8 cellular contexts compared by ENCODE assay signal in genomic region chr13:49098198-49098597, GRCh38.
A peak's percentile ranks its signal among the peaks of the same experiment; 100 is the strongest.
DNase-seq lines count a peak whose midpoint lies in the region; ATAC-seq, FAIRE-seq and TF ChIP-seq lines count a peak whose summit lies in the region.

No MANE protein-coding gene starts in this region.

- H3K27me3 ChIP-seq in cardiac muscle cell (no peaks in the 10 kb centered on the region), small intestine (ENCODE audit: control insufficient read depth in 2 of 2, insufficient read depth in 2 of 2, low read length in 2 of 2) (no peaks in the 10 kb centered on the region)

- no peaks in the 10 kb centered on the region for H3K36me3 ChIP-seq in cardiac muscle cell
- H3K36me3 ChIP-seq in small intestine (ENCODE audit: control insufficient read depth in 2 of 2, insufficient read depth in 2 of 2, low read length in 2 of 2): no peaks in the 10 kb centered on the region

- H3K4me1 ChIP-seq in cardiac muscle cell (ENCODE audit: low read depth) (peaks cover 13% of the 10 kb centered on the region), small intestine (ENCODE audit: control insufficient read depth in 2 of 2, insufficient read depth in 1 of 2, low read depth in 1 of 2, low read length in 1 of 2) (no peaks in the 10 kb centered on the region)

- no peaks in the 10 kb centered on the region for H3K27me3 Mint-ChIP-seq in endothelial cell (ENCODE audit: unreplicated experiment)

- H3K4me1 Mint-ChIP-seq in endothelial cell (ENCODE audit: unreplicated experiment): peaks cover 3% of the 10 kb centered on the region

- ATAC-seq in HG02610 (IDR thresholded peaks at IDR 0.05; ENCODE audit: unreplicated experiment) (no peak), GM21390 (IDR thresholded peaks at IDR 0.05; ENCODE audit: unreplicated experiment) (no peak)

- no peaks in the 10 kb centered on the region for H3K36me3 Mint-ChIP-seq in endothelial cell (ENCODE audit: low read depth, unreplicated experiment)

- no peaks in the 10 kb centered on the region for H3K9me3 Mint-ChIP-seq in endothelial cell (ENCODE audit: unreplicated experiment)

- DNase-seq in GM19239 (ENCODE audit: insufficient read length, low spot score): no peak
- DNase-seq in cardiac muscle cell (ENCODE audit: low read depth in 1 of 2, low spot score in 1 of 2): peak in 1 of 2 donors; percentile 94
- DNase-seq in small intestine: peak; percentile 72
- no peak for DNase-seq in endothelial cell (ENCODE audit: low spot score)
- no peak for DNase-seq in activated CD4-positive, CD25-positive, alpha-beta regulatory T cell (lab: John Stamatoyannopoulos, UW)

- FAIRE-seq in GM19239 (lab: Jason Lieb, UNC) (peak; percentile 49), small intestine (lab: Jason Lieb, UNC) (peak; percentile 81)

- TF ChIP-seq CTCF in VCaP (conservative IDR thresholded peaks at IDR 0.05) (no peak), cardiac muscle cell (IDR thresholded peaks at IDR 0.05; ENCODE audit: low read depth, low read length) (no peak), endothelial cell (IDR thresholded peaks at IDR 0.05; ENCODE audit: unreplicated experiment) (no peak)

- H3K27ac Mint-ChIP-seq in endothelial cell (ENCODE audit: unreplicated experiment): no peak overlapping the region

- no peak overlapping the region for H3K4me3 Mint-ChIP-seq in endothelial cell (ENCODE audit: unreplicated experiment)

- H3K9me3 ChIP-seq in cardiac muscle cell (ENCODE audit: low read depth) (no peaks in the 10 kb centered on the region), small intestine (ENCODE audit: control insufficient read depth, low read depth) (no peaks in the 10 kb centered on the region)

- H3K4me3 ChIP-seq in cardiac muscle cell: no peak overlapping the region
- no peak overlapping the region for H3K4me3 ChIP-seq in small intestine (ENCODE audit: low read depth in 1 of 2, low read length in 2 of 2)

- WGBS in small intestine, 3 donors: 7 to 29% (median 25%) methylated on average over 2 of the region's 2 CpGs

- H3K27ac ChIP-seq in VCaP: peak overlapping the region; percentile 61
- H3K27ac ChIP-seq in cardiac muscle cell: peak overlapping the region; percentile 29
- H3K27ac ChIP-seq in small intestine (ENCODE audit: low read depth in 1 of 2, low read length in 1 of 2): peak overlapping the region; percentile 14 to 79
